Comparison of ENCODE assay signal across 17 cellular contexts in genomic region chr13:45786293-45786920, GRCh38.
DNase-seq lines count a peak whose midpoint lies in the region; ATAC-seq and TF ChIP-seq lines count a peak whose summit lies in the region.
"Had no signal": no experiment of that assay in that cellular context is flagged by ENCODE, and none has a peak within 500 bp of the region (broad histone marks: within the 10 kb centered on the region; RNA-seq: fewer than 3 reads in every experiment).

No MANE protein-coding gene starts in this region.

- RAD21 ChIA-PET in HCT116 (lab: Charles Lee; ENCODE audit: low non-redundant PET in 1 of 2, low total read pairs in 2 of 2, uncharacterized antibody in 2 of 2, unreplicated experiment in 2 of 2) = no interaction called here

- H3K79me2 ChIP-seq in HCT116 (ENCODE audit: insufficient read depth, low read length) = no peaks in the 10 kb centered on the region

- no peak for TF ChIP-seq RAD21 in HCT116 (IDR thresholded peaks at IDR 0.05; ENCODE audit: low read depth)

- POLR2A ChIA-PET in HCT116 (lab: Charles Lee) = no interaction called here
- POLR2A ChIA-PET in T-cell (lab: Charles Lee) = no interaction called here

- TF ChIP-seq POLR2A in HCT116 (IDR thresholded peaks at IDR 0.05; ENCODE audit: borderline replicate concordance, extremely low read depth, insufficient read depth, insufficient read length) = no peak

- H3K36me3 ChIP-seq in HCT116 (ENCODE audit: control insufficient read depth in 1 of 2, insufficient read depth in 2 of 2, low read length in 2 of 2) = no peaks in the 10 kb centered on the region
- H3K36me3 ChIP-seq: HAP-1, transverse colon had no signal

- no peak overlapping the region for H3K9ac ChIP-seq in HCT116 (ENCODE audit: low read length)

- H3K4me3 Mint-ChIP-seq in T-cell (peak overlapping the region in 1 of 3 donors; percentile 6), nephron (no peak overlapping the region)
- H3K4me3 Mint-ChIP-seq: WTC11 had no signal

- H3K36me3 Mint-ChIP-seq in T-cell (peaks cover 4% of the 10 kb centered on the region), nephron (ENCODE audit: low read depth) (no peaks in the 10 kb centered on the region)
- H3K36me3 Mint-ChIP-seq: WTC11 had no signal

- no peak overlapping the region for H2AFZ ChIP-seq in HCT116 (ENCODE audit: low read depth, low read length, poor library complexity, severe bottlenecking)

- BruUV-seq in HCT116 (replicated peaks; lab: Mats Ljungman, UMichigan) = no TSS peak

- H3K4me1 ChIP-seq in HCT116 (ENCODE audit: control insufficient read depth in 1 of 2, insufficient read depth in 2 of 2, low read length in 2 of 2) = no peaks in the 10 kb centered on the region; a peak in 1 of 4 replicates

- intact Hi-C loops in HCT116 (cut with micrococcal nuclease) = no loop called here

- H3K27ac ChIP-seq in HCT116 (ENCODE audit: low read depth, low read length) = no peak overlapping the region
- H3K27ac ChIP-seq: skin epidermis, transverse colon had no signal

- H3K4me1 Mint-ChIP-seq in T-cell (peaks cover 12 to 30% (median 12%) of the 10 kb centered on the region in 3 donors), nephron (peaks cover 61% of the 10 kb centered on the region)

- ATAC-seq in HCT116 (no peak), T-cell (replicated peaks in 1 of 4) (peak in 3 of 4 experiments; percentile 42 to 74 (median 60))
- ATAC-seq: WTC11 had no signal

- DNase-seq in NCI-H187 (lab: John Stamatoyannopoulos, UW) = peak; percentile 20 to 21
- no peak for DNase-seq in NCI-H187 treated with DMSO at 0.1 percent for 48 hours (lab: John Stamatoyannopoulos, UW)
- no peak for DNase-seq in HCT116 (ENCODE audit: low read depth, low spot score)
- DNase-seq in T-cell = peak in 13 of 34 experiments; percentile 5 to 53 (median 19)
- DNase-seq in activated gamma-delta T cell (lab: John Stamatoyannopoulos, UW) = no peak
- DNase-seq in GM20000 (ENCODE audit: low spot score) = no peak
- DNase-seq in C1 segment of cervical spinal cord (lab: John Stamatoyannopoulos, UW) = no peak
- DNase-seq: amygdala, foreskin fibroblast, Karpas-422, NCI-H774, transverse colon had no signal

- no peaks in the 10 kb centered on the region for H3K9me3 ChIP-seq in HCT116 (ENCODE audit: control insufficient read depth in 1 of 2, insufficient read depth in 1 of 2, low read depth in 1 of 2, low read length in 2 of 2)
- H3K9me3 ChIP-seq: HAP-1, transverse colon had no signal

- peaks cover 0 to 2% of the 10 kb centered on the region in 2 donors for H3K27me3 Mint-ChIP-seq in T-cell
- peaks cover 12% of the 10 kb centered on the region for H3K27me3 Mint-ChIP-seq in nephron (ENCODE audit: low read depth)

- H3K4me3 ChIP-seq in HCT116 (replicated peaks in 1 of 2; ENCODE audit: low read depth in 1 of 2, low read length in 2 of 2) = no peak overlapping the region
- H3K4me3 ChIP-seq: HAP-1, skin epidermis, transverse colon had no signal

- no peaks in the 10 kb centered on the region for H4K20me1 ChIP-seq in HCT116 (ENCODE audit: insufficient read depth)

- H3K27ac Mint-ChIP-seq in T-cell (no peak overlapping the region), nephron (peak overlapping the region; percentile 45 to 78 (median 58))
- H3K27ac Mint-ChIP-seq: activated T-helper 2 cell treated with anti-CD3 and anti-CD28 coated beads, Interferon-gamma antibody, Interleukin-2, Interleukin-4, amounts not matched to agents 10 μg/mL and 5 μg/mL and 100 μg/mL, durations not matched to agents 14 hours and 24 hours and 36 hours; WTC11 had no signal

- no peak for TF ChIP-seq CTCF in HCT116 (IDR thresholded peaks at IDR 0.05 in 2 of 3, conservative IDR thresholded peaks at IDR 0.05 in 1 of 3; ENCODE audit: borderline replicate concordance in 1 of 3, insufficient read depth in 1 of 3, low read depth in 2 of 3, low read length in 2 of 3)
- TF ChIP-seq CTCF in nephron (IDR thresholded peaks at IDR 0.05; ENCODE audit: unreplicated experiment in 3 of 3) = no peak
- no peak for TF ChIP-seq CTCF in GM20000 (IDR thresholded peaks at IDR 0.05; ENCODE audit: extremely low read depth, missing control alignments)

- no peaks in the 10 kb centered on the region for H3K9me2 ChIP-seq in HCT116 (ENCODE audit: insufficient read depth)

- CTCF ChIA-PET in HCT116 (lab: Charles Lee) = no interaction called here
- CTCF ChIA-PET in T-cell (lab: Charles Lee) = no interaction called here

- no peak overlapping the region for H3K4me2 ChIP-seq in HCT116 (ENCODE audit: low read length)

- H3K27me3 ChIP-seq in HCT116 (ENCODE audit: insufficient read depth, low read length) = peaks cover 4% of the 10 kb centered on the region; the same call in 1 of the 2 replicates
- H3K27me3 ChIP-seq: transverse colon had no signal

- H3K9me3 Mint-ChIP-seq in T-cell (no peaks in the 10 kb centered on the region), nephron (no peaks in the 10 kb centered on the region)
- H3K9me3 Mint-ChIP-seq: activated T-helper 2 cell treated with anti-CD3 and anti-CD28 coated beads, Interferon-gamma antibody, Interleukin-2, Interleukin-4, amounts not matched to agents 10 μg/mL and 5 μg/mL and 100 μg/mL, durations not matched to agents 14 hours and 24 hours and 36 hours; WTC11 had no signal

TF ChIP-seq in HCT116, 20 proteins besides CTCF, POLR2A, EP300 and RAD21:
- TF ChIP-seq FOSL1 (IDR thresholded peaks at IDR 0.05; ENCODE audit: low read depth) (no peak), SP1 (IDR thresholded peaks at IDR 0.05; ENCODE audit: low read depth) (no peak), ZFX (IDR thresholded peaks at IDR 0.05) (no peak), TCF7L2 (IDR thresholded peaks at IDR 0.05; ENCODE audit: borderline replicate concordance, extremely low read depth, insufficient read depth, insufficient read length) (peak; percentile 39), SRF (IDR thresholded peaks at IDR 0.05; ENCODE audit: low read depth) (no peak), MAX (IDR thresholded peaks at IDR 0.05) (no peak)
- TF ChIP-seq, protein P1, sequence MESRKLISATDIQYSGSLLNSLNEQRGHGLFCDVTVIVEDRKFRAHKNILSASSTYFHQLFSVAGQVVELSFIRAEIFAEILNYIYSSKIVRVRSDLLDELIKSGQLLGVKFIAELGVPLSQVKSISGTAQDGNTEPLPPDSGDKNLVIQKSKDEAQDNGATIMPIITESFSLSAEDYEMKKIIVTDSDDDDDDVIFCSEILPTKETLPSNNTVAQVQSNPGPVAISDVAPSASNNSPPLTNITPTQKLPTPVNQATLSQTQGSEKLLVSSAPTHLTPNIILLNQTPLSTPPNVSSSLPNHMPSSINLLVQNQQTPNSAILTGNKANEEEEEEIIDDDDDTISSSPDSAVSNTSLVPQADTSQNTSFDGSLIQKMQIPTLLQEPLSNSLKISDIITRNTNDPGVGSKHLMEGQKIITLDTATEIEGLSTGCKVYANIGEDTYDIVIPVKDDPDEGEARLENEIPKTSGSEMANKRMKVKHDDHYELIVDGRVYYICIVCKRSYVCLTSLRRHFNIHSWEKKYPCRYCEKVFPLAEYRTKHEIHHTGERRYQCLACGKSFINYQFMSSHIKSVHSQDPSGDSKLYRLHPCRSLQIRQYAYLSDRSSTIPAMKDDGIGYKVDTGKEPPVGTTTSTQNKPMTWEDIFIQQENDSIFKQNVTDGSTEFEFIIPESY (IDR thresholded peaks at IDR 0.05; ENCODE audit: extremely low read depth, insufficient replicate concordance, low read length) = no peak
- TF ChIP-seq, protein P2, sequence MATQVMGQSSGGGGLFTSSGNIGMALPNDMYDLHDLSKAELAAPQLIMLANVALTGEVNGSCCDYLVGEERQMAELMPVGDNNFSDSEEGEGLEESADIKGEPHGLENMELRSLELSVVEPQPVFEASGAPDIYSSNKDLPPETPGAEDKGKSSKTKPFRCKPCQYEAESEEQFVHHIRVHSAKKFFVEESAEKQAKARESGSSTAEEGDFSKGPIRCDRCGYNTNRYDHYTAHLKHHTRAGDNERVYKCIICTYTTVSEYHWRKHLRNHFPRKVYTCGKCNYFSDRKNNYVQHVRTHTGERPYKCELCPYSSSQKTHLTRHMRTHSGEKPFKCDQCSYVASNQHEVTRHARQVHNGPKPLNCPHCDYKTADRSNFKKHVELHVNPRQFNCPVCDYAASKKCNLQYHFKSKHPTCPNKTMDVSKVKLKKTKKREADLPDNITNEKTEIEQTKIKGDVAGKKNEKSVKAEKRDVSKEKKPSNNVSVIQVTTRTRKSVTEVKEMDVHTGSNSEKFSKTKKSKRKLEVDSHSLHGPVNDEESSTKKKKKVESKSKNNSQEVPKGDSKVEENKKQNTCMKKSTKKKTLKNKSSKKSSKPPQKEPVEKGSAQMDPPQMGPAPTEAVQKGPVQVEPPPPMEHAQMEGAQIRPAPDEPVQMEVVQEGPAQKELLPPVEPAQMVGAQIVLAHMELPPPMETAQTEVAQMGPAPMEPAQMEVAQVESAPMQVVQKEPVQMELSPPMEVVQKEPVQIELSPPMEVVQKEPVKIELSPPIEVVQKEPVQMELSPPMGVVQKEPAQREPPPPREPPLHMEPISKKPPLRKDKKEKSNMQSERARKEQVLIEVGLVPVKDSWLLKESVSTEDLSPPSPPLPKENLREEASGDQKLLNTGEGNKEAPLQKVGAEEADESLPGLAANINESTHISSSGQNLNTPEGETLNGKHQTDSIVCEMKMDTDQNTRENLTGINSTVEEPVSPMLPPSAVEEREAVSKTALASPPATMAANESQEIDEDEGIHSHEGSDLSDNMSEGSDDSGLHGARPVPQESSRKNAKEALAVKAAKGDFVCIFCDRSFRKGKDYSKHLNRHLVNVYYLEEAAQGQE (IDR thresholded peaks at IDR 0.05; ENCODE audit: low read depth) = no peak

Comparison
In these comparisons a context has a peak if more than half of its experiments do, and no peak if none do; other contexts are left out.
1. DNase-seq: peak in NCI-H187 (2 of 2); none in NCI-H187 treated with DMSO at 0.1 percent for 48 hours (single experiment), HCT116 (single experiment), activated gamma-delta T cell (single experiment), GM20000 (single experiment) and C1 segment of cervical spinal cord (0 of 14).
2. H3K27ac Mint-ChIP-seq: peak in nephron (3 of 3); none in T-cell (0 of 2).